Comparison of ENCODE assay signal across 16 cellular contexts in the genomic region with DNA sequence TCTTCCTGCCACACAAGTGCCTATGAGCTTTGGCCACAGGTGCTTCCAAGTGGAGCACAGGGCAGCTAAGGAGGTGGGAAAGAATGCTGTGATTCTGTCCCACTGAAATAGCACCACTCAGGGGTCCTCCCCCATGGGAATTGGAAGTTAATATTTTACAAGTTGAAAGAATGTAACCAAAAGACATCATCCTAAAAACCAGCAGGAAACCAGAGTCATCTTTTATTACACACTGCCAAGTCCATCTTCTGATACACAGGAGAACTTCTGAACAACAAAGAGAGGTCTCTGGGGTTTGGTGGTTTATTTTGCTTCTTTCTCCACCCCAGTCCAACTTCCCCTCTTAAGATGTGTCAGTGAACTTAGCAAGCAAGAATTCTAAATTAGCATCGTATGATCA. TPM values are rescaled to one million over a fixed set of nuclear protein-coding genes. Genes with fewer than 3 reads are reported as not detected.
DNase-seq lines count a peak whose midpoint lies in the region; ATAC-seq and TF ChIP-seq lines count a peak whose summit lies in the region.
"Had no signal": no experiment of that assay in that cellular context is flagged by ENCODE, and none has a peak within 500 bp of the region (broad histone marks: within the 10 kb centered on the region; RNA-seq: fewer than 3 reads in every experiment).

No MANE protein-coding gene starts in this region.

- WGBS in suprapubic skin, result 67% methylated on average over 1 of the region's 1 CpG

- H3K27ac ChIP-seq in suprapubic skin, result no peak overlapping the region
- H3K27ac ChIP-seq: GM23248, PC-9, SK-N-MC had no signal

- no peak for TF ChIP-seq CTCF in NB4 (IDR thresholded peaks at IDR 0.05; ENCODE audit: low read depth, low read length)
- TF ChIP-seq CTCF in GM13977 (IDR thresholded peaks at IDR 0.05; ENCODE audit: extremely low read depth, insufficient read depth, missing control alignments), result no peak
- TF ChIP-seq CTCF in suprapubic skin (IDR thresholded peaks at IDR 0.05), result no peak

- no peak for TF ChIP-seq POLR2A in NB4 (IDR thresholded peaks at IDR 0.05; ENCODE audit: extremely low read depth, insufficient read length)
- TF ChIP-seq POLR2A in suprapubic skin (IDR thresholded peaks at IDR 0.05), result no peak

- in situ Hi-C loops in GM13977 (cut with MboI; ENCODE audit: low pct_unique_long_range_greater_than_20kb, low sequenced_read_pairs, unreplicated experiment), result no loop called here

- H3K4me3 ChIP-seq in NB4 (ENCODE audit: low read depth, low read length) (no peak overlapping the region), suprapubic skin (no peak overlapping the region)
- H3K4me3 ChIP-seq: GM23248, PC-9 had no signal

- no peaks in the 10 kb centered on the region for H3K27me3 ChIP-seq in suprapubic skin

- H3K4me1 ChIP-seq in suprapubic skin, result peaks cover 25% of the 10 kb centered on the region

- H3K36me3 ChIP-seq in suprapubic skin, result no peaks in the 10 kb centered on the region

- DNase-seq in NB4 (ENCODE audit: low read depth) (peak; percentile 66), SKM-1 treated with dmso at 0.1 percent for 144 hours (lab: John Stamatoyannopoulos, UW; ENCODE audit: unreplicated experiment) (peak; percentile 34), myocyte (ENCODE audit: low read depth) (peak; percentile 33), GM13977 (ENCODE audit: low spot score) (no peak), suprapubic skin (ENCODE audit: low spot score in 2 of 2) (no peak)
- no peak for DNase-seq in stimulated activated naive CD4-positive, alpha-beta T cell (lab: John Stamatoyannopoulos, UW)
- DNase-seq: DMS153, GM23248, Karpas-422, NCI-H1417 treated with DMSO at 0.1 percent for 48 hours, NCI-H2029, NCI-H510A treated with DMSO at 0.1 percent for 48 hours, PC-9 had no signal

- no peak for TF ChIP-seq EP300 in suprapubic skin (IDR thresholded peaks at IDR 0.05)

- ATAC-seq in HG02870 (IDR thresholded peaks at IDR 0.05; ENCODE audit: unreplicated experiment), result no peak
- ATAC-seq: HCT116 had no signal

- peaks cover 9% of the 10 kb centered on the region for H3K9me3 ChIP-seq in suprapubic skin

RNA-seq across cellular contexts. Expression of gene COLEC12, which starts 47.7 kb away (rescaled TPM):
- total RNA-seq in myocyte (1.5 and 2.7 TPM in 2 replicates), suprapubic skin (1 to 10 TPM; 2.1 to 6.2 (median 5.2) TPM)
- 0.09 TPM for polyA plus RNA-seq in myocyte (2012)
- total RNA-seq: PC-9 had no signal

Comparison
In these comparisons a context has a peak if more than half of its experiments do, and no peak if none do; other contexts are left out.
1. DNase-seq: peak in NB4 (single experiment), SKM-1 treated with dmso at 0.1 percent for 144 hours (single experiment) and myocyte (single experiment); none in GM13977 (single experiment), suprapubic skin (0 of 2) and stimulated activated naive CD4-positive, alpha-beta T cell (0 of 6).